In genomic region chr7:112072541-112073245, GRCh38 we compare ENCODE assay signal across 16 cellular contexts.
DNase-seq lines count a peak whose midpoint lies in the region; ATAC-seq and TF ChIP-seq lines count a peak whose summit lies in the region.
"Had no signal": no experiment of that assay in that cellular context is flagged by ENCODE, and none has a peak within 500 bp of the region (broad histone marks: within the 10 kb centered on the region; RNA-seq: fewer than 3 reads in every experiment).

No MANE protein-coding gene starts in this region.

- H3K9me3 Mint-ChIP-seq in natural killer cell (no peaks in the 10 kb centered on the region), endothelial cell (ENCODE audit: unreplicated experiment) (no peaks in the 10 kb centered on the region)

- no peak overlapping the region for H3K4me3 Mint-ChIP-seq in natural killer cell
- no peak overlapping the region for H3K4me3 Mint-ChIP-seq in endothelial cell (ENCODE audit: unreplicated experiment)
- H3K4me3 Mint-ChIP-seq: CD14-positive monocyte had no signal

- WGBS in heart left ventricle, 4 donors, result 68 to 78% (median 74%) methylated on average over 4 of the region's 4 CpGs
- WGBS in hepatocyte (ENCODE audit: low lambda C conversion rate, missing lambda C conversion rate), result 77% methylated on average over 4 of the region's 4 CpGs

- H3K27ac Mint-ChIP-seq in natural killer cell (no peak overlapping the region), endothelial cell (ENCODE audit: unreplicated experiment) (no peak overlapping the region)

- H3K36me3 ChIP-seq in heart left ventricle, result no peaks in the 10 kb centered on the region
- H3K36me3 ChIP-seq in Loucy (ENCODE audit: insufficient read depth, low read length), result no peaks in the 10 kb centered on the region
- no peaks in the 10 kb centered on the region for H3K36me3 ChIP-seq in hepatocyte (replicated peaks; ENCODE audit: insufficient read depth, low read depth)
- no peaks in the 10 kb centered on the region for H3K36me3 ChIP-seq in parathyroid adenoma (ENCODE audit: control insufficient read depth, insufficient read depth, low read length)
- H3K36me3 ChIP-seq: HAP-1 had no signal

- ATAC-seq in left ventricle myocardium superior, result no peak
- ATAC-seq in heart left ventricle, result no peak
- ATAC-seq in natural killer cell, result no peak

- H3K9ac ChIP-seq in Loucy (ENCODE audit: low read depth, low read length, poor library complexity, severe bottlenecking) (no peak overlapping the region), parathyroid adenoma (no peak overlapping the region)

- H3K4me1 ChIP-seq in heart left ventricle (peaks cover 0 to 55% (median 26%) of the 10 kb centered on the region in 12 donors), Loucy (ENCODE audit: insufficient read depth, low read length, poor library complexity, severe bottlenecking) (peaks cover 12% of the 10 kb centered on the region), hepatocyte (ENCODE audit: insufficient read depth) (no peaks in the 10 kb centered on the region), parathyroid adenoma (peaks cover 10% of the 10 kb centered on the region)
- H3K4me1 ChIP-seq: HAP-1 had no signal

- no peak for TF ChIP-seq POLR2A in heart left ventricle (IDR thresholded peaks at IDR 0.05)

- H3K36me3 Mint-ChIP-seq in natural killer cell (no peaks in the 10 kb centered on the region), endothelial cell (ENCODE audit: low read depth, unreplicated experiment) (peaks cover 12% of the 10 kb centered on the region)
- H3K36me3 Mint-ChIP-seq: CD14-positive monocyte had no signal

- H3K79me2 ChIP-seq in Loucy (ENCODE audit: insufficient read depth, low read length) (no peaks in the 10 kb centered on the region), hepatocyte (peaks cover 3% of the 10 kb centered on the region), parathyroid adenoma (no peaks in the 10 kb centered on the region)

- no peaks in the 10 kb centered on the region for H3F3A ChIP-seq in Loucy (ENCODE audit: low read depth)

- no peaks in the 10 kb centered on the region for H3K9me2 ChIP-seq in Loucy (replicated peaks; ENCODE audit: low read depth, low read length)
- no peaks in the 10 kb centered on the region for H3K9me2 ChIP-seq in hepatocyte (replicated peaks; ENCODE audit: insufficient read depth)

- H3K4me3 ChIP-seq in heart left ventricle (no peak overlapping the region), Loucy (ENCODE audit: low read length, poor library complexity, severe bottlenecking) (no peak overlapping the region), hepatocyte (no peak overlapping the region), parathyroid adenoma (ENCODE audit: low read depth, low read length) (no peak overlapping the region)
- H3K4me3 ChIP-seq: HAP-1 had no signal

- H2AFZ ChIP-seq in Loucy (ENCODE audit: low read length), result peak overlapping the region; percentile 44
- no peak overlapping the region for H2AFZ ChIP-seq in hepatocyte
- H2AFZ ChIP-seq in parathyroid adenoma, result peak overlapping the region; percentile 27

- peaks cover 0 to 18% (median 0%) of the 10 kb centered on the region in 12 donors for H3K9me3 ChIP-seq in heart left ventricle
- H3K9me3 ChIP-seq in Loucy (ENCODE audit: insufficient read depth, low read depth, low read length), result no peaks in the 10 kb centered on the region
- no peaks in the 10 kb centered on the region for H3K9me3 ChIP-seq in hepatocyte (ENCODE audit: low read depth)
- H3K9me3 ChIP-seq in parathyroid adenoma (ENCODE audit: control insufficient read depth, low read length), result no peaks in the 10 kb centered on the region
- H3K9me3 ChIP-seq: HAP-1 had no signal

- intact Hi-C loops in left ventricle myocardium superior (cut with micrococcal nuclease) (no loop called here), heart left ventricle (cut with DNase I) (loop anchor here in 2 of 10 donors (10.0 kb wide), 1 partner anchor 132 kb away; the partner anchor contains the start of genes DOCK4 (in 2 of the 2) and ZNF277 (in 2 of the 2)), natural killer cell (cut with micrococcal nuclease) (no loop called here)

- H3K4me1 Mint-ChIP-seq in natural killer cell (no peaks in the 10 kb centered on the region), endothelial cell (ENCODE audit: unreplicated experiment) (peaks cover 39% of the 10 kb centered on the region)

- H3K27me3 ChIP-seq in heart left ventricle (no peaks in the 10 kb centered on the region), Loucy (ENCODE audit: insufficient read depth, low read length, poor library complexity, severe bottlenecking) (no peaks in the 10 kb centered on the region), hepatocyte (no peaks in the 10 kb centered on the region), parathyroid adenoma (ENCODE audit: control insufficient read depth, insufficient read depth, low read length) (no peaks in the 10 kb centered on the region)

- H4K20me1 ChIP-seq in Loucy (ENCODE audit: insufficient read depth, low read length, poor library complexity, severe bottlenecking), result no peaks in the 10 kb centered on the region
- H4K20me1 ChIP-seq in hepatocyte (ENCODE audit: insufficient read depth, poor library complexity, severe bottlenecking), result no peaks in the 10 kb centered on the region

- no peak overlapping the region for H3K27ac ChIP-seq in heart left ventricle
- H3K27ac ChIP-seq in hepatocyte, result peak overlapping the region; percentile 8
- H3K27ac ChIP-seq in parathyroid adenoma, result no peak overlapping the region
- H3K27ac ChIP-seq: HL-60 had no signal

- H3K27me3 Mint-ChIP-seq in natural killer cell (ENCODE audit: low read depth in 2 of 2), result peaks cover 0 to 2% of the 10 kb centered on the region in 2 donors
- peaks cover 2% of the 10 kb centered on the region for H3K27me3 Mint-ChIP-seq in endothelial cell (ENCODE audit: unreplicated experiment)

- TF ChIP-seq CTCF in heart left ventricle (IDR thresholded peaks at IDR 0.05), result no peak
- TF ChIP-seq CTCF in Loucy (conservative IDR thresholded peaks at IDR 0.05; ENCODE audit: low read length), result no peak
- no peak for TF ChIP-seq CTCF in hepatocyte (IDR thresholded peaks at IDR 0.05; ENCODE audit: poor library complexity)
- TF ChIP-seq CTCF in parathyroid adenoma (IDR thresholded peaks at IDR 0.05), result no peak
- TF ChIP-seq CTCF in natural killer cell (IDR thresholded peaks at IDR 0.05), result no peak
- TF ChIP-seq CTCF in endothelial cell (IDR thresholded peaks at IDR 0.05; ENCODE audit: unreplicated experiment), result no peak

- no peak overlapping the region for H3K4me2 ChIP-seq in Loucy (ENCODE audit: low read depth, low read length, poor library complexity, severe bottlenecking)
- no peak overlapping the region for H3K4me2 ChIP-seq in hepatocyte
- H3K4me2 ChIP-seq in parathyroid adenoma (ENCODE audit: low read length), result no peak overlapping the region

- peak; percentile 33 for DNase-seq in left ventricle myocardium superior
- DNase-seq in heart left ventricle, result no peak
- DNase-seq in hepatocyte (ENCODE audit: low spot score), result no peak
- no peak for DNase-seq in natural killer cell
- DNase-seq in endothelial cell (ENCODE audit: low spot score), result no peak
- no peak for DNase-seq in NCI-H1105 treated with DMSO at 0.1 percent for 48 hours (lab: John Stamatoyannopoulos, UW)
- DNase-seq: NCI-H1092, NCI-H1694, NCI-H2227 treated with DMSO at 0.1 percent for 48 hours, NCI-H524, SIG-M5 had no signal
